ENCODE assay signal across 8 cellular contexts in the genomic region with DNA sequence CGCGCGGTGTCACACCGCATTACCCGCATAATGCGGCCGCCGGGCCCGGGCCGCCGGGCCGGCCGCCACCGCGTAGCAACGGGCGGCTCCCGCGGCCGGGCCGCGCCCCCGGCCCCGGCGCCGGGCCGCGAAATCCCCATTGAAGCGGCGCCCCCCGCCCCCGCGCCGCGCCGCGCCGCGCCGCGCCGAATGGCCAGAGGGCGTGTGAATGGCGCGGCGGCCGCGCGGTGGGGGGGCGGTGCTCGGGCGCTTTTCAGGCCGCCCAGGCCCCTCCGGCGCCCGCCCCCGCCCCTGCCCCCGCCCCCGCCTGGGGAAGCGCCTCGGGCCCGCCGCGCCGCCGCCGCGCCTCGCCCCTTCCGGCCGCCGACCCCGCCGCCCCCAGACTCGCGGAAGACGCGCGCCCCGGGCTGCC. TPM values are rescaled to one million over a fixed set of nuclear protein-coding genes. Genes with fewer than 3 reads are reported as not detected.
DNase-seq lines count a peak whose midpoint lies in the region; ATAC-seq, FAIRE-seq and TF ChIP-seq lines count a peak whose summit lies in the region.

No MANE protein-coding gene starts in this region.

- no peaks in the 10 kb centered on the region for H3K9me2 ChIP-seq in Loucy (replicated peaks; ENCODE audit: low read depth, low read length)

- H3K4me1 ChIP-seq in Loucy (ENCODE audit: insufficient read depth, low read length, poor library complexity, severe bottlenecking) (peaks cover 22% of the 10 kb centered on the region), HepG2 (ENCODE audit: insufficient read depth, low read length) (peaks cover 55% of the 10 kb centered on the region), aorta (ENCODE audit: control insufficient read depth in 1 of 2, insufficient read depth in 2 of 2, low read length in 2 of 2) (no peaks in the 10 kb centered on the region)

- H3K27me3 ChIP-seq in Loucy (ENCODE audit: insufficient read depth, low read length, poor library complexity, severe bottlenecking) (no peaks in the 10 kb centered on the region), brain microvascular endothelial cell (replicated peaks) (no peaks in the 10 kb centered on the region), HepG2 (ENCODE audit: control insufficient read depth in 1 of 2, insufficient read depth in 2 of 2, low read length in 2 of 2) (no peaks in the 10 kb centered on the region), aorta (ENCODE audit: control insufficient read depth in 1 of 2, insufficient read depth in 2 of 2, low read length in 1 of 2) (no peaks in the 10 kb centered on the region)

- H3K9ac ChIP-seq in Loucy (ENCODE audit: low read depth, low read length, poor library complexity, severe bottlenecking) (peak overlapping the region; percentile 65), HepG2 (ENCODE audit: insufficient read depth, low read depth, low read length) (peak overlapping the region; percentile 76)

- H3K27ac ChIP-seq in brain microvascular endothelial cell (no peak overlapping the region), HepG2 (ENCODE audit: extremely low read length, insufficient read depth, low read length) (peak overlapping the region; percentile 91), aorta (ENCODE audit: low read depth in 1 of 2, low read length in 2 of 2) (no peak overlapping the region)

- no peak for FAIRE-seq in HepG2 (lab: Jason Lieb, UNC)

- H3K4me3 ChIP-seq in Loucy (ENCODE audit: low read length, poor library complexity, severe bottlenecking) (peak overlapping the region; percentile 80), brain microvascular endothelial cell (ENCODE audit: low read depth, low read length) (peak overlapping the region; percentile 46), HepG2 (replicated peaks in 1 of 3; ENCODE audit: insufficient read depth in 1 of 3, low read depth in 2 of 3, low read length in 3 of 3) (peak overlapping the region; percentile 67 to 82 (median 71); a peak in 5 of 6 replicates), aorta (ENCODE audit: low read length in 2 of 2) (peak overlapping the region; percentile 49 to 68)

- 0% methylated on average over 4 of the region's 80 CpGs for WGBS in HepG2 (ENCODE audit: low lambda C conversion rate)
- WGBS in aorta, 2 donors = 1 to 4% methylated on average over 15 to 80 of the region's 80 CpGs

- BruUV-seq in HepG2 (replicated peaks; lab: Mats Ljungman, UMichigan) = no TSS peak

- H3K9me3 ChIP-seq in Loucy (ENCODE audit: insufficient read depth, low read depth, low read length) (no peaks in the 10 kb centered on the region), HepG2 (ENCODE audit: low read length) (no peaks in the 10 kb centered on the region), aorta (ENCODE audit: control insufficient read depth, low read length) (no peaks in the 10 kb centered on the region)

- TF ChIP-seq POLR2A in HepG2 (IDR thresholded peaks at IDR 0.05; ENCODE audit: insufficient read depth in 1 of 2, low read depth in 2 of 2, low read length in 2 of 2) = no peak

- intact Hi-C loops in HepG2 (cut with micrococcal nuclease; ENCODE audit: unreplicated experiment) = no loop called here
- intact Hi-C loops in aorta (cut with DNase I) = no loop called here

- H3K36me3 ChIP-seq in Loucy (ENCODE audit: insufficient read depth, low read length) (no peaks in the 10 kb centered on the region), brain microvascular endothelial cell (replicated peaks) (no peaks in the 10 kb centered on the region), HepG2 (replicated peaks in 1 of 2; ENCODE audit: control insufficient read depth in 1 of 2, insufficient read depth in 2 of 2, low read length in 2 of 2) (no peaks in the 10 kb centered on the region), aorta (ENCODE audit: control insufficient read depth in 1 of 2, insufficient read depth in 2 of 2, low read length in 1 of 2) (no peaks in the 10 kb centered on the region)

- TF ChIP-seq RAD21 in HepG2 (CRISPR knock-in tag; IDR thresholded peaks at IDR 0.05) = no peak

- H2AFZ ChIP-seq in Loucy (ENCODE audit: low read length) = peak overlapping the region; percentile 89
- H2AFZ ChIP-seq in HepG2 (ENCODE audit: low read length) = no peak overlapping the region

- H3F3A ChIP-seq in Loucy (ENCODE audit: low read depth) = no peaks in the 10 kb centered on the region

- CTCF ChIA-PET in HepG2 (lab: Yijun Ruan, JAX; ENCODE audit: low intra/inter-chr PET ratio, low total read pairs) = no interaction called here

- POLR2A ChIA-PET in HepG2 (lab: Yijun Ruan, JAX) = interaction anchor here (0.6 to 1.7 kb wide), 3 partner anchors 13 to 670 kb away, joined by 3 to 12 read pairs (median 3); no protein-coding TSS in a partner anchor

- in situ Hi-C loops in brain microvascular endothelial cell (cut with HindIII; ENCODE audit: low pct_ligation_motif_present, low sequenced_read_pairs) (no loop called here), HepG2 (cut with HindIII; ENCODE audit: extremely low pct_ligation_motif_present, low pct_unique_long_range_greater_than_20kb) (no loop called here)

- no peaks in the 10 kb centered on the region for H3K79me2 ChIP-seq in Loucy (ENCODE audit: insufficient read depth, low read length)
- H3K79me2 ChIP-seq in HepG2 (ENCODE audit: insufficient read depth, low read length) = no peaks in the 10 kb centered on the region

- no peak for TF ChIP-seq EP300 in HepG2 (IDR thresholded peaks at IDR 0.05; ENCODE audit: low read depth in 2 of 2, low read length in 2 of 2)
- TF ChIP-seq EP300 in HepG2 (CRISPR knock-in tag; IDR thresholded peaks at IDR 0.05; ENCODE audit: borderline replicate concordance) = no peak

- DNase-seq in NCI-H1417 (lab: John Stamatoyannopoulos, UW) (peak; percentile 10 to 50 (median 42)), NCI-H1417 treated with DMSO at 0.1 percent for 48 hours (lab: John Stamatoyannopoulos, UW) (no peak), brain microvascular endothelial cell (no peak), HepG2 (ENCODE audit: low spot score) (no peak), aorta (peak in 1 of 2 donors; percentile 74)

- H4K20me1 ChIP-seq in Loucy (ENCODE audit: insufficient read depth, low read length, poor library complexity, severe bottlenecking) (no peaks in the 10 kb centered on the region), HepG2 (ENCODE audit: insufficient read depth, low read length) (no peaks in the 10 kb centered on the region)

- no peak for ATAC-seq in HepG2
- ATAC-seq in aorta (ENCODE audit: low FRiP score) = no peak
- ATAC-seq in GM18517 (IDR thresholded peaks at IDR 0.05; ENCODE audit: unreplicated experiment) = no peak
- no peak for ATAC-seq in GM21737 (IDR thresholded peaks at IDR 0.05; ENCODE audit: unreplicated experiment)

- peak overlapping the region; percentile 69 for H3K4me2 ChIP-seq in Loucy (ENCODE audit: low read depth, low read length, poor library complexity, severe bottlenecking)
- peak overlapping the region; percentile 98 for H3K4me2 ChIP-seq in HepG2 (ENCODE audit: low read depth, low read length)

- TF ChIP-seq CTCF in Loucy (conservative IDR thresholded peaks at IDR 0.05; ENCODE audit: low read length) (no peak), brain microvascular endothelial cell (IDR thresholded peaks at IDR 0.05; ENCODE audit: low read depth, low read length, missing control alignments) (no peak), HepG2 (CRISPR knock-in tag; IDR thresholded peaks at IDR 0.05) (no peak)

TF ChIP-seq in HepG2, 621 proteins besides CTCF, POLR2A, EP300 and RAD21 (continues in another document):
- TF ChIP-seq ZNF749 (CRISPR knock-in tag; IDR thresholded peaks at IDR 0.05; ENCODE audit: borderline replicate concordance) = no peak
- TF ChIP-seq ZNF841 (CRISPR knock-in tag; IDR thresholded peaks at IDR 0.05; ENCODE audit: borderline replicate concordance) = 0 out of 2 replicates have a peak, but pooled peaks have one; percentile 2

RNA-seq across cellular contexts. Expression of gene WNT3, which starts 46.9 kb away (rescaled TPM):
- total RNA-seq in HepG2 (2016; rRNA removed; fragmentation: Illumina TruSeq; extraction: Trizol) = 6.4 and 8.5 TPM in 2 replicates
- 0.71 and 1.2 TPM in 2 replicates for total RNA-seq in HepG2 (2016; cell fraction: cytosol; rRNA removed; fragmentation: Illumina TruSeq; extraction: Trizol; ENCODE audit: low read depth)
- total RNA-seq in HepG2 (2016; cell fraction: insoluble cytoplasmic fraction; rRNA removed; fragmentation: Illumina TruSeq; extraction: Trizol) = 5.9 and 8.3 TPM in 2 replicates
- 4.3 and 4.8 TPM in 2 replicates for total RNA-seq in HepG2 (2016; cell fraction: membrane; rRNA removed; fragmentation: Illumina TruSeq; extraction: Trizol)
- 8.4 and 9.8 TPM in 2 replicates for total RNA-seq in HepG2 (2016; cell fraction: nucleus; rRNA removed; fragmentation: Illumina TruSeq; extraction: Trizol)
- 10.3 and 12.5 TPM in 2 replicates for polyA plus RNA-seq in HepG2 (2011; rRNA removed)
- 5.1 and 6.8 TPM in 2 replicates for polyA plus RNA-seq in HepG2 (2011; cell fraction: cytosol; rRNA removed)
- polyA plus RNA-seq in HepG2 (2011; cell fraction: nucleus; rRNA removed) = 27.1 and 28.5 TPM in 2 replicates
- 6.9 and 7.4 TPM in 2 replicates for polyA plus RNA-seq in HepG2 (2012)
- polyA plus RNA-seq in HepG2 (2016; cell fraction: cytosol; fragmentation: Illumina TruSeq; extraction: Trizol; ENCODE audit: low read depth) = 0.82 and 0.98 TPM in 2 replicates
- polyA plus RNA-seq in HepG2 (2016; cell fraction: insoluble cytoplasmic fraction; fragmentation: Illumina TruSeq; extraction: Trizol; ENCODE audit: low read depth) = 6.2 TPM in 2 replicates
- polyA plus RNA-seq in HepG2 (2016; cell fraction: membrane; fragmentation: Illumina TruSeq; extraction: Trizol; ENCODE audit: low read depth) = 2.9 and 3.1 TPM in 2 replicates
- 27.6 and 28.5 TPM in 2 replicates for polyA plus RNA-seq in HepG2 (2016; cell fraction: nucleus; fragmentation: Illumina TruSeq; extraction: Trizol; ENCODE audit: insufficient read depth, low read depth)
- polyA minus RNA-seq in HepG2 (2011; rRNA and poly(A)+ RNA removed; ENCODE audit: low replicate concordance) = 4.4 and 6.5 TPM in 2 replicates
- polyA minus RNA-seq in HepG2 (2011; cell fraction: cytosol; rRNA and poly(A)+ RNA removed) = 2.9 and 3.2 TPM in 2 replicates
- 5.0 and 6.2 TPM in 2 replicates for polyA minus RNA-seq in HepG2 (2011; cell fraction: nucleus; rRNA and poly(A)+ RNA removed)
- total RNA-seq in aorta = under 1 TPM; 0.39 to 0.96 TPM
- polyA plus RNA-seq in aorta = 1 to 10 TPM in 1 of 2 donors, under 1 TPM in 1; 0.15 to 1.0 TPM

Comparison
In these comparisons a context has a peak if more than half of its experiments do, and no peak if none do; other contexts are left out.
1. DNase-seq: peak in NCI-H1417 (3 of 3); none in NCI-H1417 treated with DMSO at 0.1 percent for 48 hours (single experiment), brain microvascular endothelial cell (single experiment) and HepG2 (single experiment).
2. Peak in every context shown above with its lines, with median percentiles within 50 percentile points of each other: H3K4me3 ChIP-seq.